Comparison of ENCODE assay signal across 15 cellular contexts in the genomic region with DNA sequence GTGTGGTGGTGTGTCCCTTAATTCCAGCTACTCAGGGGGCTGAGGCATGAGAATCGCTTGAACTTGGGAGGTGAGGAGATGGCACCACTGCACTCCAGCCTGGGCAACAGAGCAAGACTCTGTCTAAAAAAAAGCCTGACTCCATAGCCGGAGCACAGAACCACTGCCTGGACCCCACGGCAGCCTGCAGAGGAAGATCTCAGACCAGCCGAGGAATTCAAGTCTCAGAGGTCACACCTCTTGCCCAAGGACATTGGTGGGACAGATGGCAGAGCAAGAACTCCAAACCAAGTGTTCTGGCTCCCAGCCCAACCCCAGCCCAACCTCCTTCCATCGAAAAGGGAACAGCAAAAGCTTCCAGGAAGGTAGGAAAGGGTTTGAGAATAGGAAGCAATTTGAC.
A peak's percentile ranks its signal among the peaks of the same experiment; 100 is the strongest.
DNase-seq lines count a peak whose midpoint lies in the region; ATAC-seq and TF ChIP-seq lines count a peak whose summit lies in the region.
"Had no signal": no experiment of that assay in that cellular context is flagged by ENCODE, and none has a peak within 500 bp of the region (broad histone marks: within the 10 kb centered on the region; RNA-seq: fewer than 3 reads in every experiment).

No MANE protein-coding gene starts in this region.

- DNase-seq in activated CD8-positive, alpha-beta memory T cell treated with anti-CD3 and anti-CD28 coated beads, Interleukin-2, amount 10 ng/mL, durations not matched to agents 7 days and 5 days, result peak; percentile 33
- no peak for DNase-seq in activated CD8-positive, alpha-beta memory T cell treated with anti-CD3 and anti-CD28 coated beads, Interleukin-2, amount 50 U/mL, for 4 hours
- peak; percentile 62 for DNase-seq in coronary artery (ENCODE audit: low spot score)
- peak; percentile 16 for DNase-seq in left lobe of liver (ENCODE audit: low spot score)
- peak; percentile 53 for DNase-seq in upper lobe of right lung
- DNase-seq in RWPE1 (ENCODE audit: low spot score), result no peak
- DNase-seq: 8988T, AML-193, Calu3, DND-41, GDM1 had no signal

- no peaks in the 10 kb centered on the region for H3K9me3 ChIP-seq in upper lobe of right lung

- H3K4me3 Mint-ChIP-seq in activated CD8-positive, alpha-beta memory T cell treated with anti-CD3 and anti-CD28 coated beads, Interleukin-2, amount 10 ng/mL, durations not matched to agents 7 days and 5 days, result no peak overlapping the region

- no peaks in the 10 kb centered on the region for H3K27me3 ChIP-seq in upper lobe of right lung
- H3K27me3 ChIP-seq: BLaER1 had no signal

- no peaks in the 10 kb centered on the region for H3K9me3 Mint-ChIP-seq in activated CD8-positive, alpha-beta memory T cell treated with anti-CD3 and anti-CD28 coated beads, Interleukin-2, amount 10 ng/mL, durations not matched to agents 7 days and 5 days (ENCODE audit: low read depth)

- no peak for ATAC-seq in activated CD8-positive, alpha-beta memory T cell treated with anti-CD3 and anti-CD28 coated beads, Interleukin-2, amount 10 ng/mL, durations not matched to agents 7 days and 5 days
- ATAC-seq in left lobe of liver, result no peak
- ATAC-seq in upper lobe of right lung, result no peak
- ATAC-seq in GM21390 (IDR thresholded peaks at IDR 0.05; ENCODE audit: unreplicated experiment), result no peak
- no peak for ATAC-seq in HG03520 (IDR thresholded peaks at IDR 0.05; ENCODE audit: unreplicated experiment)
- ATAC-seq: HCT116 had no signal

- H3K36me3 Mint-ChIP-seq in activated CD8-positive, alpha-beta memory T cell treated with anti-CD3 and anti-CD28 coated beads, Interleukin-2, amount 10 ng/mL, durations not matched to agents 7 days and 5 days, result no peaks in the 10 kb centered on the region

- H3K36me3 ChIP-seq in upper lobe of right lung, result no peaks in the 10 kb centered on the region
- H3K36me3 ChIP-seq: BLaER1 had no signal

- TF ChIP-seq CTCF in coronary artery (IDR thresholded peaks at IDR 0.05) (no peak), upper lobe of right lung (IDR thresholded peaks at IDR 0.05) (no peak), RWPE1 (conservative IDR thresholded peaks at IDR 0.05; ENCODE audit: low read depth) (no peak)

- H3K27ac ChIP-seq in coronary artery, result no peak overlapping the region
- H3K27ac ChIP-seq in upper lobe of right lung, result no peak overlapping the region
- no peak overlapping the region for H3K27ac ChIP-seq in RWPE1
- H3K27ac ChIP-seq: BLaER1 had no signal

- peaks cover 9% of the 10 kb centered on the region for H3K4me1 Mint-ChIP-seq in activated CD8-positive, alpha-beta memory T cell treated with anti-CD3 and anti-CD28 coated beads, Interleukin-2, amount 10 ng/mL, durations not matched to agents 7 days and 5 days

- peaks cover under 1% of the 10 kb centered on the region for H3K27me3 Mint-ChIP-seq in activated CD8-positive, alpha-beta memory T cell treated with anti-CD3 and anti-CD28 coated beads, Interleukin-2, amount 10 ng/mL, durations not matched to agents 7 days and 5 days

- H3K4me1 ChIP-seq in upper lobe of right lung, result no peaks in the 10 kb centered on the region
- H3K4me1 ChIP-seq: BLaER1 had no signal

- POLR2A ChIA-PET in RWPE1 (lab: Yijun Ruan, JAX; ENCODE audit: low non-redundant PET), result no interaction called here

- H3K4me3 ChIP-seq in coronary artery (no peak overlapping the region), upper lobe of right lung (no peak overlapping the region)
- H3K4me3 ChIP-seq: BLaER1 had no signal

- CTCF ChIA-PET in activated CD8-positive, alpha-beta memory T cell treated with anti-CD3 and anti-CD28 coated beads, Interleukin-2, amount 10 ng/mL, durations not matched to agents 7 days and 5 days (lab: Charles Lee), result interaction anchor here (1.0 kb wide), 1 partner anchor 76 kb away, joined by 3 read pairs; no protein-coding TSS in a partner anchor
- CTCF ChIA-PET in RWPE1 (lab: Yijun Ruan, JAX), result interaction anchor here (0.7 kb wide), 1 partner anchor 408 kb away, joined by 3 read pairs; no protein-coding TSS in a partner anchor

- intact Hi-C loops in upper lobe of right lung (cut with DNase I), result no loop called here

- no peak overlapping the region for H3K27ac Mint-ChIP-seq in activated CD8-positive, alpha-beta memory T cell treated with anti-CD3 and anti-CD28 coated beads, Interleukin-2, amount 10 ng/mL, durations not matched to agents 7 days and 5 days

Comparison
In these comparisons a context has a peak if more than half of its experiments do, and no peak if none do; other contexts are left out.
1. DNase-seq: peak in activated CD8-positive, alpha-beta memory T cell treated with anti-CD3 and anti-CD28 coated beads, Interleukin-2, amount 10 ng/mL, durations not matched to agents 7 days and 5 days (single experiment), coronary artery (single experiment), left lobe of liver (single experiment) and upper lobe of right lung (single experiment); none in activated CD8-positive, alpha-beta memory T cell treated with anti-CD3 and anti-CD28 coated beads, Interleukin-2, amount 50 U/mL, for 4 hours (single experiment) and RWPE1 (single experiment).